ENCODE assay signal across 21 cellular contexts in the genomic region with DNA sequence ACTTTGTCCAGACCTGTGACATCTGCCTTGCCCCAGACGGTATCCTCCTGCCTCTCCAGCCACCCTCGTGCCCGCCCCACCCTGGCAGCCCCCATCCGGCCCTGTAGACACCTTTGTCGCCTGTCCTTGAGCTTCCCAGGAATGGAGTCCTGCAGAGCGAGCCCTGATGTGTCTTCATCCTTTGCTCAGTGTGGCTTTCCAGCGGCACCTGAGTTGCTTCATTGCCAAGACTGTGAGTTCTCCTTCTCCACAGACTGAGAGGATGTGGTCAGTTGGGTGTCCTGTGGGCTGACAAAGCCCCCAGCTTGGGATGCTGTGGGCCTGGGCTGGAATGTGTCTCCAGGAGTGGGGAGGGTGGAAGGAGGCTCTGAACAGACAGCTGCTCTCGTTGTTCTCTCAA. TPM values are rescaled to one million over a fixed set of nuclear protein-coding genes. Genes with fewer than 3 reads are reported as not detected.
DNase-seq lines count a peak whose midpoint lies in the region; FAIRE-seq and TF ChIP-seq lines count a peak whose summit lies in the region.
"Had no signal": no experiment of that assay in that cellular context is flagged by ENCODE, and none has a peak within 500 bp of the region (broad histone marks: within the 10 kb centered on the region; RNA-seq: fewer than 3 reads in every experiment).

No MANE protein-coding gene starts in this region.

- TF ChIP-seq EP300 in suprapubic skin (IDR thresholded peaks at IDR 0.05): no peak

- no peak overlapping the region for H3K4me3 ChIP-seq in suprapubic skin
- H3K4me3 ChIP-seq: A549, GM23248, HAP-1 had no signal

- WGBS in suprapubic skin: 92% methylated on average over 7 of the region's 8 CpGs

- TF ChIP-seq POLR2A in suprapubic skin (IDR thresholded peaks at IDR 0.05): no peak

- no peaks in the 10 kb centered on the region for H3K9me3 ChIP-seq in suprapubic skin
- H3K9me3 ChIP-seq: A549, Caco-2, HAP-1 had no signal

- H3K4me1 ChIP-seq in suprapubic skin: peaks cover 5% of the 10 kb centered on the region
- H3K4me1 ChIP-seq: A549, HAP-1 had no signal

- H3K36me3 Mint-ChIP-seq in osteocyte (ENCODE audit: unreplicated experiment): no peaks in the 10 kb centered on the region

- peaks cover 8% of the 10 kb centered on the region for H3K27me3 Mint-ChIP-seq in osteocyte (ENCODE audit: unreplicated experiment)

- no peaks in the 10 kb centered on the region for H3K9me3 Mint-ChIP-seq in osteocyte (ENCODE audit: unreplicated experiment)
- H3K9me3 Mint-ChIP-seq: CD4-positive, alpha-beta T cell had no signal

- peak; percentile 14 for DNase-seq in RCC 7860 (ENCODE audit: low spot score)
- peak; percentile 38 for DNase-seq in glomerular visceral epithelial cell (ENCODE audit: extremely low spot score)
- DNase-seq in osteocyte (ENCODE audit: extremely low spot score, unreplicated experiment): peak; percentile 73
- DNase-seq in DMS53 treated with DMSO at 0.1 percent for 48 hours (lab: John Stamatoyannopoulos, UW; ENCODE audit: unreplicated experiment): no peak
- DNase-seq in suprapubic skin (ENCODE audit: low spot score in 2 of 2): no peak
- no peak for DNase-seq in activated CD8-positive, alpha-beta memory T cell treated with anti-CD3 and anti-CD28 coated beads, Interleukin-2, amount 50 U/mL, for 4 hours
- DNase-seq: AML-193; Caco-2; CD4-positive, alpha-beta T cell; DMS79; GDM1; GM23248 had no signal

- TF ChIP-seq CTCF in osteocyte (IDR thresholded peaks at IDR 0.05): no peak
- no peak for TF ChIP-seq CTCF in suprapubic skin (IDR thresholded peaks at IDR 0.05)

- H3K4me3 Mint-ChIP-seq in osteocyte (ENCODE audit: unreplicated experiment): no peak overlapping the region
- H3K4me3 Mint-ChIP-seq: CD4-positive, alpha-beta T cell had no signal

- no peaks in the 10 kb centered on the region for H3K27me3 ChIP-seq in suprapubic skin

- no peaks in the 10 kb centered on the region for H3K36me3 ChIP-seq in suprapubic skin
- H3K36me3 ChIP-seq: HAP-1 had no signal

- no peak for FAIRE-seq in RCC 7860 (lab: Jason Lieb, UNC)
- FAIRE-seq: A549, D721Med, GM12892, GM18507, HepG2 had no signal

- no peak overlapping the region for H3K27ac Mint-ChIP-seq in osteocyte (ENCODE audit: unreplicated experiment)
- H3K27ac Mint-ChIP-seq: CD4-positive, alpha-beta T cell had no signal

- H3K4me1 Mint-ChIP-seq in osteocyte (ENCODE audit: unreplicated experiment): peaks cover 8% of the 10 kb centered on the region

- no peak overlapping the region for H3K27ac ChIP-seq in suprapubic skin
- H3K27ac ChIP-seq: A549, C4-2B, GM23248 had no signal

RNA-seq across cellular contexts. Expression of gene CST4, which starts 1.7 kb away (rescaled TPM):
- not detected in 2 replicates for total RNA-seq in osteocyte
- not detected for total RNA-seq in suprapubic skin
- total RNA-seq: CD4-positive, alpha-beta T cell; Daoy; GM23248; H4; HepG2 had no signal

RNA-seq across cellular contexts. Expression of gene CST3, which starts 52.8 kb away (rescaled TPM):
- total RNA-seq in osteocyte (705 and 710 TPM in 2 replicates), suprapubic skin (100 to 1,000 TPM; 258 to 476 (median 386) TPM)

Comparison
In these comparisons a context has a peak if more than half of its experiments do, and no peak if none do; other contexts are left out.
1. DNase-seq: peak in RCC 7860 (single experiment), glomerular visceral epithelial cell (single experiment) and osteocyte (single experiment); none in DMS53 treated with DMSO at 0.1 percent for 48 hours (single experiment), suprapubic skin (0 of 2) and activated CD8-positive, alpha-beta memory T cell treated with anti-CD3 and anti-CD28 coated beads, Interleukin-2, amount 50 U/mL, for 4 hours (single experiment).